ENCODE assay signal across 8 cellular contexts in the genomic region with DNA sequence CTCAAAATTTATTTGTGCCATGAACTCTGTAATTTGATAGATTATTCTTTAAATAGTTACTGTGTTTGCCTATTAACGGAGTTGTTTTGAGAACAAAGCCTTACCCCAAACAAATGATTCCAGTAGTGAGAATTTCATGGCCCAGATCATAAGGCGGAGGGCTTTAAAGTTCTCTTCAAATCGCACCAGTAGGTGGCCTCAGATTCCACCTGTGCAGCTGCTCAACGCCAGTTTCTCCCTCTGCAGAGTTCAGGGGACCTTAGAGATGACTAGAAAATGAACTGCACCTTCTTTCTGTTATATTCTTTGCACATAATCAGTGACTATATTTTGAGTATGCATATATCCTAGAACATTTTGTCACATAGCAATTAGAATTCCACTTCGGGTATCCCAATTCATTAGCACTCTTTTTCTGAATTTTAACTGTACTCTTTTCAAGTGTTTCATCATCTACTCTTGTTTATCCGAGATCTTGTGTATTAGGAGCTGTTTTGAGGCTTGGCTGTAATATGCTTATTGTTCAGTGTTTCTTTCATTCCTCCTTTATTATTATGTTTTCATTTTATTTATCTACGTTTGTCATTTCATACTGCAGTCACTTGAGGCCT.
A peak's percentile ranks its signal among the peaks of the same experiment; 100 is the strongest.
DNase-seq lines count a peak whose midpoint lies in the region; ATAC-seq, FAIRE-seq and TF ChIP-seq lines count a peak whose summit lies in the region.

No MANE protein-coding gene starts in this region.

- H3K9me3 Mint-ChIP-seq in astrocyte (ENCODE audit: unreplicated experiment), result no peaks in the 10 kb centered on the region

- no peak for TF ChIP-seq POLR2A in right lobe of liver (IDR thresholded peaks at IDR 0.05)

- no peak overlapping the region for H3K4me3 Mint-ChIP-seq in astrocyte (ENCODE audit: unreplicated experiment)

- no peak overlapping the region for H3K4me2 ChIP-seq in astrocyte (ENCODE audit: low read length)

- no peaks in the 10 kb centered on the region for H3K36me3 ChIP-seq in astrocyte (ENCODE audit: insufficient read depth, low read length)
- no peaks in the 10 kb centered on the region for H3K36me3 ChIP-seq in right lobe of liver

- H3K27ac ChIP-seq in astrocyte (ENCODE audit: low read depth, low read length) (no peak overlapping the region), right lobe of liver (no peak overlapping the region)

- H3K4me3 ChIP-seq in astrocyte (ENCODE audit: insufficient read depth, low read depth, low read length) (no peak overlapping the region), right lobe of liver (no peak overlapping the region)

- no peak overlapping the region for H2AFZ ChIP-seq in astrocyte (ENCODE audit: low read depth, low read length)

- ATAC-seq in right lobe of liver (peak; percentile 68 to 80 (median 72)), GM21367 (IDR thresholded peaks at IDR 0.05; ENCODE audit: unreplicated experiment) (no peak), HG02884 (IDR thresholded peaks at IDR 0.05; ENCODE audit: unreplicated experiment) (no peak)

- FAIRE-seq in astrocyte (lab: Jason Lieb, UNC), result no peak

- no peaks in the 10 kb centered on the region for H4K20me1 ChIP-seq in astrocyte (ENCODE audit: insufficient read depth, low read length)

- H3K4me1 ChIP-seq in astrocyte (ENCODE audit: insufficient read depth, low read length) (no peaks in the 10 kb centered on the region), right lobe of liver (no peaks in the 10 kb centered on the region)

- intact Hi-C loops in right lobe of liver (cut with DNase I), result no loop called here

- TF ChIP-seq CTCF in astrocyte (IDR thresholded peaks at IDR 0.05; ENCODE audit: insufficient read depth, low read depth, low read length) (peak; percentile 63), right lobe of liver (IDR thresholded peaks at IDR 0.05) (peak; percentile 36 to 62 (median 50))

- peaks cover 8% of the 10 kb centered on the region for H3K27me3 ChIP-seq in astrocyte (ENCODE audit: insufficient read depth, low read length)
- H3K27me3 ChIP-seq in right lobe of liver, result no peaks in the 10 kb centered on the region

- H3K27me3 Mint-ChIP-seq in astrocyte (ENCODE audit: low read depth, unreplicated experiment), result peaks cover 10% of the 10 kb centered on the region

- DNase-seq in stimulated activated CD4-positive, alpha-beta T cell treated with anti-CD3 and anti-CD28 coated beads, Interleukin-15, amount 100 ng/mL, for 24 hours, result peak; percentile 20
- no peak for DNase-seq in stimulated activated CD4-positive, alpha-beta T cell treated with anti-CD3 and anti-CD28 coated beads, Interleukin-4, amount 100 ng/mL, for 1 hour
- DNase-seq in NCI-H1417 (lab: John Stamatoyannopoulos, UW) (peak; percentile 35 to 87 (median 58)), astrocyte (ENCODE audit: low read depth) (no peak), right lobe of liver (no peak), NCI-H1694 treated with DMSO at 0.1 percent for 48 hours (lab: John Stamatoyannopoulos, UW) (no peak)

- H3K9me3 ChIP-seq in astrocyte (ENCODE audit: insufficient read depth, low read depth, low read length) (no peaks in the 10 kb centered on the region), right lobe of liver (no peaks in the 10 kb centered on the region)

- no peaks in the 10 kb centered on the region for H3K36me3 Mint-ChIP-seq in astrocyte (ENCODE audit: low read depth, unreplicated experiment)

- peaks cover 5% of the 10 kb centered on the region for H3K4me1 Mint-ChIP-seq in astrocyte (ENCODE audit: low read depth, unreplicated experiment)

- H3K9ac ChIP-seq in astrocyte (ENCODE audit: low read length), result no peak overlapping the region

- 43% methylated on average over 7 of the region's 7 CpGs for WGBS in right lobe of liver (ENCODE audit: insufficient coverage, low coverage, low lambda C conversion rate, missing lambda C conversion rate)

- no peaks in the 10 kb centered on the region for H3K79me2 ChIP-seq in astrocyte (ENCODE audit: insufficient read depth, low read length)

- H3K27ac Mint-ChIP-seq in astrocyte (ENCODE audit: unreplicated experiment), result no peak overlapping the region

Comparison
In these comparisons a context has a peak if more than half of its experiments do, and no peak if none do; other contexts are left out.
1. DNase-seq: peak in stimulated activated CD4-positive, alpha-beta T cell treated with anti-CD3 and anti-CD28 coated beads, Interleukin-15, amount 100 ng/mL, for 24 hours (single experiment) and NCI-H1417 (3 of 3); none in stimulated activated CD4-positive, alpha-beta T cell treated with anti-CD3 and anti-CD28 coated beads, Interleukin-4, amount 100 ng/mL, for 1 hour (single experiment), astrocyte (single experiment), right lobe of liver (0 of 3) and NCI-H1694 treated with DMSO at 0.1 percent for 48 hours (single experiment).
2. ATAC-seq: peak in right lobe of liver (4 of 4); none in GM21367 (single experiment) and HG02884 (single experiment).